Comparison of ENCODE assay signal across 7 cellular contexts in genomic region chr2:28390857-28391563, GRCh38. TPM values are rescaled to one million over a fixed set of nuclear protein-coding genes. Genes with fewer than 3 reads are reported as not detected.
DNase-seq lines count a peak whose midpoint lies in the region; ATAC-seq and TF ChIP-seq lines count a peak whose summit lies in the region.

No MANE protein-coding gene starts in this region.

- peaks cover 40% of the 10 kb centered on the region for H3K4me1 Mint-ChIP-seq in activated T-cell treated with anti-CD3 and anti-CD28 coated beads, Interleukin-2, amount 50 U/mL, for 72 hours (ENCODE audit: low read depth)
- peaks cover 29% of the 10 kb centered on the region for H3K4me1 Mint-ChIP-seq in neural crest cell

- peak overlapping the region; percentile 84 for H3K9ac ChIP-seq in DND-41 (ENCODE audit: low read depth, low read length)

- H3K9me3 ChIP-seq in DND-41 (ENCODE audit: insufficient read depth, low read length, severe bottlenecking): no peaks in the 10 kb centered on the region

- H3K27ac Mint-ChIP-seq in activated T-cell treated with anti-CD3 and anti-CD28 coated beads, Interleukin-2, amount 50 U/mL, for 72 hours: peak overlapping the region; percentile 95
- H3K27ac Mint-ChIP-seq in neural crest cell (ENCODE audit: unreplicated experiment): no peak overlapping the region

- peaks cover 5% of the 10 kb centered on the region; the same call in 1 of the 2 replicates for H4K20me1 ChIP-seq in DND-41 (ENCODE audit: insufficient read depth, low read length)

- peak overlapping the region; percentile 81 for H2AFZ ChIP-seq in DND-41 (ENCODE audit: low read depth, low read length)

- H3K36me3 Mint-ChIP-seq in activated T-cell treated with anti-CD3 and anti-CD28 coated beads, Interleukin-2, amount 50 U/mL, for 72 hours (ENCODE audit: insufficient read depth in 2 of 2): peaks cover 6 to 11% of the 10 kb centered on the region in 2 donors
- no peaks in the 10 kb centered on the region for H3K36me3 Mint-ChIP-seq in neural crest cell (ENCODE audit: low read depth)

- no peaks in the 10 kb centered on the region for H3K27me3 Mint-ChIP-seq in activated T-cell treated with anti-CD3 and anti-CD28 coated beads, Interleukin-2, amount 50 U/mL, for 72 hours (ENCODE audit: low read depth)
- H3K27me3 Mint-ChIP-seq in neural crest cell (ENCODE audit: low read depth): peaks cover 27% of the 10 kb centered on the region

- DNase-seq in DND-41 (no peak), HS-5 (ENCODE audit: low read depth) (peak; percentile 69), foreskin melanocyte (peak; percentile 68), neural crest cell (ENCODE audit: low read depth, low spot score) (peak; percentile 34)
- DNase-seq in activated T-cell treated with anti-CD3 and anti-CD28 coated beads, Interleukin-2, amount 50 U/mL, for 72 hours: no peak

- ATAC-seq in DND-41 (ENCODE audit: insufficient read depth, low read depth) (peak; percentile 1; the same call in 2 of the 3 replicates), HG03342 (IDR thresholded peaks at IDR 0.05; ENCODE audit: unreplicated experiment) (no peak), GM18870 (IDR thresholded peaks at IDR 0.05; ENCODE audit: unreplicated experiment) (no peak)
- ATAC-seq in activated T-cell treated with anti-CD3 and anti-CD28 coated beads, Interleukin-2, amount 50 U/mL, for 72 hours (replicated peaks in 1 of 2): peak in 1 of 2 donors; percentile 29

- H3K36me3 ChIP-seq in DND-41 (ENCODE audit: insufficient read depth, low read length): no peaks in the 10 kb centered on the region

- peaks cover 46% of the 10 kb centered on the region for H3K4me1 ChIP-seq in DND-41 (ENCODE audit: insufficient read depth, low read length)

- H3K4me3 ChIP-seq in DND-41 (ENCODE audit: low read depth in 1 of 2, low read length in 2 of 2): peak overlapping the region; percentile 31 to 69

- no peak for TF ChIP-seq CTCF in DND-41 (IDR thresholded peaks at IDR 0.05; ENCODE audit: borderline replicate concordance, extremely low read depth, low read length, poor library complexity, severe bottlenecking)
- TF ChIP-seq CTCF in neural crest cell (conservative IDR thresholded peaks at IDR 0.05): no peak

- peak overlapping the region; percentile 96 for H3K4me2 ChIP-seq in DND-41 (ENCODE audit: insufficient read depth, low read length)

- H3K27me3 ChIP-seq in DND-41 (ENCODE audit: insufficient read depth, low read length, poor library complexity): peaks cover 10% of the 10 kb centered on the region

- H3K4me3 Mint-ChIP-seq in activated T-cell treated with anti-CD3 and anti-CD28 coated beads, Interleukin-2, amount 50 U/mL, for 72 hours: peak overlapping the region; percentile 88 to 90
- peak overlapping the region; percentile 92 for H3K4me3 Mint-ChIP-seq in neural crest cell

- H3K27ac ChIP-seq in DND-41 (ENCODE audit: low read length): peak overlapping the region; percentile 62

- no peaks in the 10 kb centered on the region for H3K9me3 Mint-ChIP-seq in activated T-cell treated with anti-CD3 and anti-CD28 coated beads, Interleukin-2, amount 50 U/mL, for 72 hours
- no peaks in the 10 kb centered on the region for H3K9me3 Mint-ChIP-seq in neural crest cell

- H3K79me2 ChIP-seq in DND-41 (ENCODE audit: insufficient read depth, low read length): peaks cover 3% of the 10 kb centered on the region; the same call in 1 of the 2 replicates

RNA-seq across cellular contexts. Expression of gene FOSL2, which starts 1.6 kb away (rescaled TPM):
- 100 to 1,000 TPM; 176 to 248 TPM for total RNA-seq in activated T-cell treated with anti-CD3 and anti-CD28 coated beads, Interleukin-2, amount 50 U/mL, for 72 hours
- total RNA-seq in neural crest cell: 2.2 and 2.9 TPM in 2 replicates

Comparison
In these comparisons a context has a peak if more than half of its experiments do, and no peak if none do; other contexts are left out.
1. DNase-seq: peak in HS-5 (single experiment), foreskin melanocyte (single experiment) and neural crest cell (single experiment); none in DND-41 (single experiment) and activated T-cell treated with anti-CD3 and anti-CD28 coated beads, Interleukin-2, amount 50 U/mL, for 72 hours (0 of 2).
2. RNA of gene FOSL2, which starts 1.6 kb away (total RNA-seq): 176 to 248 TPM in activated T-cell treated with anti-CD3 and anti-CD28 coated beads, Interleukin-2, amount 50 U/mL, for 72 hours; 2.2 to 2.9 TPM in neural crest cell; every median in the first group is over 10 times any median in the second.